ENCODE assay signal across 1 cellular context in the genomic region with DNA sequence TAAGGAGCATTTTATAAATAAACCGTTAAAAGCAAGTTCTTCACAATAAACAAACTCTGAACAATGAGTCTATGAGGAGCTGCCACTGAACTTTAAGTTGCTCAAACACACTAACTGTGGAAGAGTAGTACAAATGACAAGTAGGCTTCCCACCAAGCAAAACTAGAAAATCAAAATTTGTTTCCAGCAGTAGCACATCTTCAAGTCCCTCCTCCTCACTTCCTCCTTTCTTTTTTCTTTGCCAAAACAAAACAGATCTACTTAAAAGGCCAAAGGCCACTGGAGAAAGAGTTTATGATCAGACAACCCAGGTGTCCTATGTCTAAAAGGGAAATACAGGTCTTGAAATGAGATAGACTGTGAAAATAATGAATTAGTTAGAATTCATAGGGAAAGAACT.
TF ChIP-seq lines count a peak whose summit lies in the region.

No MANE protein-coding gene starts in this region.

TF ChIP-seq in A549, 52 proteins besides CTCF, POLR2A, EP300 and RAD21 (continued from another document):
- TF ChIP-seq, protein P1, sequence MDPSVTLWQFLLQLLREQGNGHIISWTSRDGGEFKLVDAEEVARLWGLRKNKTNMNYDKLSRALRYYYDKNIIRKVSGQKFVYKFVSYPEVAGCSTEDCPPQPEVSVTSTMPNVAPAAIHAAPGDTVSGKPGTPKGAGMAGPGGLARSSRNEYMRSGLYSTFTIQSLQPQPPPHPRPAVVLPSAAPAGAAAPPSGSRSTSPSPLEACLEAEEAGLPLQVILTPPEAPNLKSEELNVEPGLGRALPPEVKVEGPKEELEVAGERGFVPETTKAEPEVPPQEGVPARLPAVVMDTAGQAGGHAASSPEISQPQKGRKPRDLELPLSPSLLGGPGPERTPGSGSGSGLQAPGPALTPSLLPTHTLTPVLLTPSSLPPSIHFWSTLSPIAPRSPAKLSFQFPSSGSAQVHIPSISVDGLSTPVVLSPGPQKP (IDR thresholded peaks at IDR 0.05; ENCODE audit: low read depth, low read length), result no peak
- TF ChIP-seq SREBF2 (IDR thresholded peaks at IDR 0.05), result no peak
- no peak for TF ChIP-seq RNF2 (IDR thresholded peaks at IDR 0.05; ENCODE audit: borderline replicate concordance, low read depth)
- no peak for TF ChIP-seq ZFP36 (IDR thresholded peaks at IDR 0.05; ENCODE audit: borderline replicate concordance, partially characterized antibody)
- no peak for TF ChIP-seq JUN (IDR thresholded peaks at IDR 0.05)
- no peak for TF ChIP-seq PHF8 (IDR thresholded peaks at IDR 0.05; ENCODE audit: borderline replicate concordance, low read depth)
- TF ChIP-seq MAFK (IDR thresholded peaks at IDR 0.05; ENCODE audit: partially characterized antibody), result no peak
TF ChIP-seq in A549: peak in this region for 0.
